ENCODE assay signal across 22 cellular contexts in the genomic region with DNA sequence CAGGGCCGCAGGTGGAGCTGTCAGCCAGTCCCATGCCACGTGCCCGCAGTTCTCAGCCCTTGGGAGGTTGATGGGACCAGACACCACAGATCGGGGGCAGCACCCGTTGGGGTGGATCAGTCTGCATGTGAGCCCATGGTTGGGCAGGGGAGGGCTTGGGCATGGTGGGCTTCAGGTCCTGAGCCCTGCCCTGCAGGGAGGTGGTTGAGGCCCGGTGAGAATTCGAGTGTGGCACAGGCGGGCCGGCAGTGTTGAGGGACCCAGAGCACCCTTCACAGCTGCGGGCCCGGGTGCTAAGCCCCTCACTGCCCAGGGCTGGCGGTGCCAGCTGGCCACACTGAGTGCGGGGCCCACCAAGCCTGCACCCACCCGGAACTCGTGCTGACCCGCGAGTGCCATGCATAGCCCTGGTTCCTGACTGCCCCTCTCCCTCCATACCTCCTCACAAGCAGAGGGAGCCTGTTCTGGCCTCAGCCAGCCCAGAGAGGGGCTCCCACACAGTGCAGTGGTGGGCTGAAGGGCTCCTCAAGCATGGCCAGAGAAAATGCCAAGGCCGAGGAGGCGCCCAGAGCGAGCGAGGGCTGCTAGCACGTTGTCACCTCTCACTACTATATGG.
"Had no signal": no experiment of that assay in that cellular context is flagged by ENCODE, and none has a peak within 500 bp of the region (broad histone marks: within the 10 kb centered on the region; RNA-seq: fewer than 3 reads in every experiment).

No MANE protein-coding gene starts in this region.

- H3K9me3 ChIP-seq: MG63, SK-N-SH had no signal

- DNase-seq: IMR-90, Karpas-422, KG1, MG63, NCI-H1092, NCI-H1105 treated with DMSO at 0.1 percent for 48 hours, NCI-H1417 treated with DMSO at 0.1 percent for 48 hours, NCI-H146, NCI-H1694 treated with DMSO at 0.1 percent for 48 hours, NCI-H1930, NCI-H2081, NCI-H2107, NCI-H2227 treated with DMSO at 0.1 percent for 48 hours, NCI-H524, NCI-H526 treated with DMSO at 0.1 percent for 48 hours, NCI-H774, PC-3, SHP77, SK-N-SH had no signal

- ATAC-seq: HepG2, Panc1, PC-3 had no signal

- H3K4me3 ChIP-seq: MG63 had no signal

- H3K27ac ChIP-seq: RWPE1 had no signal

- H3K27me3 ChIP-seq: MG63 had no signal

- H3K36me3 ChIP-seq: MG63 had no signal
